ENCODE assay signal across 15 cellular contexts in the genomic region with DNA sequence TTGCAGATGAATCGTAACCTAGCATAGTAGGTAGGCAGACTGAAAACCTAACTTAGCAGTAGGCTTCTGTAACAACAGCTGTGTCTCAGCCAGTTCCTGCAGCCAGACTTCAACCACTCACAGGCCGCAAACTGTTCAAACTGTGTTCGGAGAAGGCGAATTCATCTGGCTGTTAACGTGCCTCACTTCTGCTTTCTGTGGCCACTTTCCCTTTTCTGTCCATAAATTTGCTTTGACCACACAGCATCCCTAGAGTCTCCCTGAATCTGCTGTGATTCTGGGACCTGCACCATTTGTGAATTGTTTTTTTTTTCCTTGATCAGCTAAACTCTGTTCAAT. TPM values are rescaled to one million over a fixed set of nuclear protein-coding genes. Genes with fewer than 3 reads are reported as not detected.
DNase-seq lines count a peak whose midpoint lies in the region; ATAC-seq, FAIRE-seq and TF ChIP-seq lines count a peak whose summit lies in the region.
"Had no signal": no experiment of that assay in that cellular context is flagged by ENCODE, and none has a peak within 500 bp of the region (broad histone marks: within the 10 kb centered on the region; RNA-seq: fewer than 3 reads in every experiment).

No MANE protein-coding gene starts in this region.

- WGBS in right cardiac atrium, result 82% methylated on average over 5 of the region's 5 CpGs

- intact Hi-C loops in Right ventricle myocardium inferior (cut with DNase I) (no loop called here), right cardiac atrium (cut with DNase I) (no loop called here)
- intact Hi-C loops in activated T-helper 2 cell treated with anti-CD3 and anti-CD28 coated beads, Interferon-gamma antibody, Interleukin-2, Interleukin-4, amounts not matched to agents 10 μg/mL and 5 μg/mL and 100 μg/mL, durations not matched to agents 14 hours and 24 hours and 36 hours (cut with micrococcal nuclease), result no loop called here

- H3K9me3 Mint-ChIP-seq in activated T-helper 2 cell treated with anti-CD3 and anti-CD28 coated beads, Interferon-gamma antibody, Interleukin-2, Interleukin-4, amounts not matched to agents 10 μg/mL and 5 μg/mL and 100 μg/mL, durations not matched to agents 14 hours and 24 hours and 36 hours, result peaks cover 20% of the 10 kb centered on the region
- peaks cover 5 to 16% (median 9%) of the 10 kb centered on the region in 3 donors for H3K9me3 Mint-ChIP-seq in T-cell

- no peaks in the 10 kb centered on the region for H3K9me3 ChIP-seq in right cardiac atrium (ENCODE audit: control insufficient read depth, low read length)
- H3K9me3 ChIP-seq: body of pancreas had no signal

- no peaks in the 10 kb centered on the region for H3K4me1 Mint-ChIP-seq in activated T-helper 2 cell treated with anti-CD3 and anti-CD28 coated beads, Interferon-gamma antibody, Interleukin-2, Interleukin-4, amounts not matched to agents 10 μg/mL and 5 μg/mL and 100 μg/mL, durations not matched to agents 14 hours and 24 hours and 36 hours (ENCODE audit: low read depth)
- no peaks in the 10 kb centered on the region for H3K4me1 Mint-ChIP-seq in T-cell
- H3K4me1 Mint-ChIP-seq: nephron progenitor cell had no signal

- no peaks in the 10 kb centered on the region for H3K4me1 ChIP-seq in right cardiac atrium (ENCODE audit: control insufficient read depth, insufficient read depth, low read length)
- H3K4me1 ChIP-seq: body of pancreas had no signal

- no peak for FAIRE-seq in H54 (lab: Jason Lieb, UNC)

- H3K36me3 Mint-ChIP-seq in activated T-helper 2 cell treated with anti-CD3 and anti-CD28 coated beads, Interferon-gamma antibody, Interleukin-2, Interleukin-4, amounts not matched to agents 10 μg/mL and 5 μg/mL and 100 μg/mL, durations not matched to agents 14 hours and 24 hours and 36 hours (ENCODE audit: low read depth), result peaks cover 11% of the 10 kb centered on the region
- H3K36me3 Mint-ChIP-seq in T-cell, result peaks cover 10% of the 10 kb centered on the region

- no peak overlapping the region for H3K4me3 Mint-ChIP-seq in activated T-helper 2 cell treated with anti-CD3 and anti-CD28 coated beads, Interferon-gamma antibody, Interleukin-2, Interleukin-4, amounts not matched to agents 10 μg/mL and 5 μg/mL and 100 μg/mL, durations not matched to agents 14 hours and 24 hours and 36 hours (ENCODE audit: low read depth)
- H3K4me3 Mint-ChIP-seq in T-cell, result no peak overlapping the region
- H3K4me3 Mint-ChIP-seq: nephron progenitor cell had no signal

- no peaks in the 10 kb centered on the region for H3K27me3 ChIP-seq in right cardiac atrium (ENCODE audit: control insufficient read depth, insufficient read depth)
- H3K27me3 ChIP-seq: body of pancreas had no signal

- CTCF ChIA-PET in T-cell (lab: Charles Lee), result interaction anchor here in 1 of 2 donors (0.6 kb wide), 1 partner anchor 86 kb away, joined by 4 read pairs; no protein-coding TSS in a partner anchor

- H3K4me3 ChIP-seq in right cardiac atrium (ENCODE audit: low read length), result no peak overlapping the region
- H3K4me3 ChIP-seq: body of pancreas had no signal

- POLR2A ChIA-PET in T-cell (lab: Charles Lee), result interaction anchor here in 1 of 2 donors (0.6 kb wide), 1 partner anchor 67 kb away, joined by 3 read pairs; no protein-coding TSS in a partner anchor

- DNase-seq in Right ventricle myocardium inferior (ENCODE audit: missing footprints) (peak; percentile 27), right cardiac atrium (no peak), NOMO-1 treated with dmso at 0.1 percent for 144 hours (lab: John Stamatoyannopoulos, UW; ENCODE audit: unreplicated experiment) (peak; percentile 83), T-cell (no peak), ecto neural progenitor cell (ENCODE audit: low spot score) (no peak), H54 (ENCODE audit: insufficient read length, low spot score) (no peak)
- DNase-seq in activated T-helper 2 cell treated with anti-CD3 and anti-CD28 coated beads, Interferon-gamma antibody, Interleukin-2, Interleukin-4, amounts not matched to agents 10 μg/mL and 5 μg/mL and 100 μg/mL, durations not matched to agents 14 hours and 24 hours and 36 hours (ENCODE audit: low spot score), result no peak
- DNase-seq: 8988T; activated T-cell treated with anti-CD3 and anti-CD28 coated beads, Interleukin-2, amount 50 U/mL, for 1 hour; body of pancreas; NCI-H1105; nephron progenitor cell; stimulated activated naive CD8-positive, alpha-beta T cell treated with anti-CD3 and anti-CD28 coated beads, Interleukin-15, Interleukin-2, amounts not matched to agents 100 U/mL and 50 U/mL, for 24 hours had no signal

- H3K27ac Mint-ChIP-seq in activated T-helper 2 cell treated with anti-CD3 and anti-CD28 coated beads, Interferon-gamma antibody, Interleukin-2, Interleukin-4, amounts not matched to agents 10 μg/mL and 5 μg/mL and 100 μg/mL, durations not matched to agents 14 hours and 24 hours and 36 hours, result no peak overlapping the region
- H3K27ac Mint-ChIP-seq in T-cell, result no peak overlapping the region
- H3K27ac Mint-ChIP-seq: nephron progenitor cell had no signal

- H3K27ac ChIP-seq in right cardiac atrium (ENCODE audit: low read length), result no peak overlapping the region
- H3K27ac ChIP-seq: body of pancreas, epithelial cell of prostate had no signal

- ATAC-seq in Right ventricle myocardium inferior (no peak), right cardiac atrium (no peak), HG03060 (IDR thresholded peaks at IDR 0.05; ENCODE audit: low read depth, unreplicated experiment) (peak; percentile 55), T-cell (replicated peaks in 1 of 4) (no peak)
- ATAC-seq: body of pancreas; stimulated activated naive CD8-positive, alpha-beta T cell treated with anti-CD3 and anti-CD28 coated beads, Interleukin-15, Interleukin-2, amounts not matched to agents 100 U/mL and 50 U/mL, for 24 hours had no signal

- H3K27me3 Mint-ChIP-seq in activated T-helper 2 cell treated with anti-CD3 and anti-CD28 coated beads, Interferon-gamma antibody, Interleukin-2, Interleukin-4, amounts not matched to agents 10 μg/mL and 5 μg/mL and 100 μg/mL, durations not matched to agents 14 hours and 24 hours and 36 hours (ENCODE audit: low read depth), result no peaks in the 10 kb centered on the region
- peaks cover 0 to 7% of the 10 kb centered on the region in 2 donors for H3K27me3 Mint-ChIP-seq in T-cell

- no peak for TF ChIP-seq POLR2A in H54 (IDR thresholded peaks at IDR 0.05; ENCODE audit: low read depth, low read length)

RNA-seq across cellular contexts. Expression of gene HTT-AS, which starts 15.3 kb away (rescaled TPM):
- total RNA-seq in Right ventricle myocardium inferior, result not detected
- total RNA-seq in right cardiac atrium, result not detected
- polyA plus RNA-seq in right cardiac atrium, result not detected
- not detected in 2 replicates for total RNA-seq in activated T-helper 2 cell treated with anti-CD3 and anti-CD28 coated beads, Interferon-gamma antibody, Interleukin-2, Interleukin-4, amounts not matched to agents 10 μg/mL and 5 μg/mL and 100 μg/mL, durations not matched to agents 14 hours and 24 hours and 36 hours
- total RNA-seq in T-cell, result not detected
- total RNA-seq: body of pancreas had no signal

RNA-seq across cellular contexts. Expression of gene HTT, which starts 15.4 kb away (rescaled TPM):
- total RNA-seq in Right ventricle myocardium inferior, result 24.2 TPM
- 10 to 100 TPM; 19.9 to 25.2 (median 23.4) TPM for total RNA-seq in right cardiac atrium
- polyA plus RNA-seq in right cardiac atrium, result 13.0 TPM
- total RNA-seq in activated T-helper 2 cell treated with anti-CD3 and anti-CD28 coated beads, Interferon-gamma antibody, Interleukin-2, Interleukin-4, amounts not matched to agents 10 μg/mL and 5 μg/mL and 100 μg/mL, durations not matched to agents 14 hours and 24 hours and 36 hours, result 65.3 and 71.9 TPM in 2 replicates
- 10 to 100 TPM; 60.3 to 97.1 (median 71.4) TPM for total RNA-seq in T-cell

Comparison
In these comparisons a context has a peak if more than half of its experiments do, and no peak if none do; other contexts are left out.
1. DNase-seq: peak in Right ventricle myocardium inferior (single experiment) and NOMO-1 treated with dmso at 0.1 percent for 144 hours (single experiment); none in right cardiac atrium (0 of 3), activated T-helper 2 cell treated with anti-CD3 and anti-CD28 coated beads, Interferon-gamma antibody, Interleukin-2, Interleukin-4, amounts not matched to agents 10 μg/mL and 5 μg/mL and 100 μg/mL, durations not matched to agents 14 hours and 24 hours and 36 hours (single experiment), T-cell (0 of 34), ecto neural progenitor cell (single experiment) and H54 (single experiment).